9 cellular contexts compared by ENCODE assay signal in genomic region chr11:101583180-101584128, GRCh38. TPM values are rescaled to one million over a fixed set of nuclear protein-coding genes. Genes with fewer than 3 reads are reported as not detected.
DNase-seq lines count a peak whose midpoint lies in the region; ATAC-seq, FAIRE-seq and TF ChIP-seq lines count a peak whose summit lies in the region.
"Had no signal": no experiment of that assay in that cellular context is flagged by ENCODE, and none has a peak within 500 bp of the region (broad histone marks: within the 10 kb centered on the region; RNA-seq: fewer than 3 reads in every experiment).

TRPC6 (minus strand) TSS chr11:101584007; CDS start chr11:101583503, 504 bp downstream.

- no peaks in the 10 kb centered on the region for H3K79me2 ChIP-seq in astrocyte (ENCODE audit: insufficient read depth, low read length)

- H3K36me3 ChIP-seq in astrocyte (ENCODE audit: insufficient read depth, low read length) (no peaks in the 10 kb centered on the region), rectal smooth muscle tissue (ENCODE audit: control insufficient read depth, insufficient read depth, low read length) (no peaks in the 10 kb centered on the region)

- TF ChIP-seq CTCF in astrocyte (IDR thresholded peaks at IDR 0.05; ENCODE audit: insufficient read depth, low read depth, low read length): no peak

- no peaks in the 10 kb centered on the region for H3K9me3 ChIP-seq in astrocyte (ENCODE audit: insufficient read depth, low read depth, low read length)

- peaks cover 27% of the 10 kb centered on the region for H3K27me3 ChIP-seq in astrocyte (ENCODE audit: insufficient read depth, low read length)
- no peaks in the 10 kb centered on the region for H3K27me3 ChIP-seq in rectal smooth muscle tissue (ENCODE audit: control insufficient read depth, insufficient read depth, low read length)

- no peaks in the 10 kb centered on the region for H3K36me3 Mint-ChIP-seq in astrocyte (ENCODE audit: low read depth, unreplicated experiment)

- no peak within 1 kb of the TSS for H3K27ac ChIP-seq in astrocyte (ENCODE audit: low read depth, low read length)
- H3K27ac ChIP-seq in rectal smooth muscle tissue (ENCODE audit: low read depth, low read length): peak within 1 kb of the TSS; percentile 83
- H3K27ac ChIP-seq: epithelial cell of prostate had no signal

- ATAC-seq in HG02884 (IDR thresholded peaks at IDR 0.05; ENCODE audit: unreplicated experiment) (no peak), HG03159 (IDR thresholded peaks at IDR 0.05; ENCODE audit: unreplicated experiment) (no peak)

- no peaks in the 10 kb centered on the region for H3K9me3 Mint-ChIP-seq in astrocyte (ENCODE audit: unreplicated experiment)

- peaks cover 41% of the 10 kb centered on the region for H3K27me3 Mint-ChIP-seq in astrocyte (ENCODE audit: low read depth, unreplicated experiment)

- peak within 1 kb of the TSS; percentile 88 for H3K4me2 ChIP-seq in astrocyte (ENCODE audit: low read length)

- no peaks in the 10 kb centered on the region for H3K4me1 Mint-ChIP-seq in astrocyte (ENCODE audit: low read depth, unreplicated experiment)

- no peak within 1 kb of the TSS for H3K27ac Mint-ChIP-seq in astrocyte (ENCODE audit: unreplicated experiment)

- H3K9ac ChIP-seq in astrocyte (ENCODE audit: low read length) (peak within 1 kb of the TSS; percentile 52), rectal smooth muscle tissue (ENCODE audit: low read length) (no peak within 1 kb of the TSS)

- H3K4me3 ChIP-seq in astrocyte (ENCODE audit: insufficient read depth, low read depth, low read length) (peak within 1 kb of the TSS; percentile 55), rectal smooth muscle tissue (ENCODE audit: low read length) (peak within 1 kb of the TSS; percentile 77)

- H3K4me1 ChIP-seq in astrocyte (ENCODE audit: insufficient read depth, low read length): no peaks in the 10 kb centered on the region
- peaks cover 4% of the 10 kb centered on the region for H3K4me1 ChIP-seq in rectal smooth muscle tissue (ENCODE audit: control insufficient read depth, insufficient read depth, low read length)

- DNase-seq in EH (ENCODE audit: low read depth) (peak; percentile 11), astrocyte (ENCODE audit: low read depth) (peak; percentile 8), iPS DF 19.7 (ENCODE audit: low read depth, low spot score) (peak; percentile 48), DMS114 treated with DMSO at 0.1 percent for 48 hours (lab: John Stamatoyannopoulos, UW; ENCODE audit: unreplicated experiment) (no peak), NCI-H2107 treated with DMSO at 0.1 percent for 48 hours (lab: John Stamatoyannopoulos, UW; ENCODE audit: unreplicated experiment) (no peak)

- FAIRE-seq in astrocyte (lab: Jason Lieb, UNC): no peak

- peak within 1 kb of the TSS; percentile 76 for H2AFZ ChIP-seq in astrocyte (ENCODE audit: low read depth, low read length)

- H4K20me1 ChIP-seq in astrocyte (ENCODE audit: insufficient read depth, low read length): no peaks in the 10 kb centered on the region

- peak within 1 kb of the TSS; percentile 81 for H3K4me3 Mint-ChIP-seq in astrocyte (ENCODE audit: unreplicated experiment)

RNA-seq across cellular contexts. Expression of gene TRPC6, which starts in this region (rescaled TPM):
- total RNA-seq in astrocyte: 0.07 and 0.17 TPM in 2 replicates

Comparison
In these comparisons a context has a peak if more than half of its experiments do, and no peak if none do; other contexts are left out.
1. Peak in DNase-seq, H3K4me3 ChIP-seq, H3K9ac ChIP-seq and H3K4me2 ChIP-seq in astrocyte; RNA of the gene not detected or under 1 TPM.
2. DNase-seq: peak in EH (single experiment) and iPS DF 19.7 (single experiment); none in DMS114 treated with DMSO at 0.1 percent for 48 hours (single experiment) and NCI-H2107 treated with DMSO at 0.1 percent for 48 hours (single experiment).